37 cellular contexts compared by ENCODE assay signal in genomic region chr1:22970096-22970495, GRCh38. TPM values are rescaled to one million over a fixed set of nuclear protein-coding genes. Genes with fewer than 3 reads are reported as not detected.
"Had no signal": no experiment of that assay in that cellular context is flagged by ENCODE, and none has a peak within 500 bp of the region (broad histone marks: within the 10 kb centered on the region; RNA-seq: fewer than 3 reads in every experiment).

No MANE protein-coding gene starts in this region.

- FAIRE-seq: astrocyte, bronchial epithelial cell, colon had no signal

- ATAC-seq: activated naive CD4-positive, alpha-beta T cell treated with anti-CD3 and anti-CD28 coated beads, Interleukin-2, amount 50 U/mL, for 72 hours; activated naive CD8-positive, alpha-beta T cell treated with anti-CD3 and anti-CD28 coated beads, Interleukin-2, amount 50 U/mL, for 24 hours; activated T-cell treated with anti-CD3 and anti-CD28 coated beads, Interleukin-2, amount 50 U/mL, for 72 hours; activated T-helper 17 cell treated with anti-CD3 and anti-CD28 coated beads, Interleukin-2, amount 50 U/mL, for 72 hours had no signal

- DNase-seq: activated effector memory CD4-positive, alpha-beta T cell treated with anti-CD3 and anti-CD28 coated beads, Interleukin-2, amount 50 U/mL, for 16 hours; activated effector memory CD4-positive, alpha-beta T cell treated with Interleukin-2 at 50 U/mL for 16 hours; activated gamma-delta T cell; activated gamma-delta T cell treated with Interleukin-2 at 50 U/mL for 16 hours; activated naive CD4-positive, alpha-beta T cell; activated naive CD4-positive, alpha-beta T cell treated with anti-CD3 and anti-CD28 coated beads for 36 hours; activated naive CD4-positive, alpha-beta T cell treated with anti-CD3 and anti-CD28 coated beads, Interleukin-2, amount 10 ng/mL, durations not matched to agents 7 days and 5 days; activated naive CD4-positive, alpha-beta T cell treated with anti-CD3 and anti-CD28 coated beads, Interleukin-2, amount 50 U/mL, for 16 hours; activated naive CD4-positive, alpha-beta T cell treated with Interleukin-2 at 50 U/mL for 16 hours; activated naive CD8-positive, alpha-beta T cell treated with anti-CD3 and anti-CD28 coated beads for 36 hours; activated naive CD8-positive, alpha-beta T cell treated with anti-CD3 and anti-CD28 coated beads, Interleukin-2, amount 10 ng/mL, durations not matched to agents 7 days and 5 days; activated naive CD8-positive, alpha-beta T cell treated with anti-CD3 and anti-CD28 coated beads, Interleukin-2, amount 50 U/mL, for 24 hours; activated T-cell treated with anti-CD3 and anti-CD28 coated beads, Interleukin-2, amount 50 U/mL, for 48 hours; activated T-cell treated with anti-CD3 and anti-CD28 coated beads, Interleukin-2, amount 50 U/mL, for 72 hours; amniotic stem cell; body of pancreas; brain microvascular endothelial cell; caudate nucleus; central memory CD4-positive, alpha-beta T cell; cerebellar nuclear complex; colonic mucosa had no signal

- H3K36me3 ChIP-seq: adrenal gland, ascending aorta, brain microvascular endothelial cell, breast epithelium, cardiac muscle cell, colonic mucosa had no signal

- H3K27me3 ChIP-seq: adrenal gland, ascending aorta, body of pancreas, brain microvascular endothelial cell, colonic mucosa had no signal

- H3K27ac ChIP-seq: adrenal gland, ascending aorta, body of pancreas, brain microvascular endothelial cell, breast epithelium, cardiac muscle cell, colonic mucosa had no signal

- H3K4me3 ChIP-seq: adrenal gland, ascending aorta, body of pancreas, breast epithelium, cardiac muscle cell, colonic mucosa had no signal

- H3K9me3 ChIP-seq: body of pancreas, breast epithelium, colonic mucosa had no signal

- H3K4me1 ChIP-seq: adrenal gland, ascending aorta, breast epithelium, colonic mucosa had no signal

RNA-seq across cellular contexts. Expression of gene LACTBL1, which starts 2.6 kb away (rescaled TPM):
- total RNA-seq: activated naive CD4-positive, alpha-beta T cell treated with anti-CD3 and anti-CD28 coated beads for 36 hours; activated naive CD4-positive, alpha-beta T cell treated with anti-CD3 and anti-CD28 coated beads, Interleukin-2, amount 50 U/mL, for 72 hours; activated naive CD8-positive, alpha-beta T cell treated with anti-CD3 and anti-CD28 coated beads for 36 hours; activated naive CD8-positive, alpha-beta T cell treated with anti-CD3 and anti-CD28 coated beads, Interleukin-2, amount 10 ng/mL, durations not matched to agents 7 days and 5 days; activated T-cell treated with anti-CD3 and anti-CD28 coated beads, Interleukin-2, amount 50 U/mL, for 72 hours; activated T-helper 1 cell treated with anti-CD3 and anti-CD28 coated beads, Interleukin-12 subunit alpha, Interleukin-12 subunit beta, Interleukin-2, Interleukin-4 antibody, amounts not matched to agents 30 ng/mL and 10 ng/mL and 1 ng/mL, durations not matched to agents 14 hours and 24 hours and 36 hours; activated T-helper 17 cell treated with anti-CD3 and anti-CD28 coated beads, Interleukin-2, amount 50 U/mL, for 72 hours; activated T-helper 2 cell treated with anti-CD3 and anti-CD28 coated beads, Interferon-gamma antibody, Interleukin-2, Interleukin-4, amounts not matched to agents 10 μg/mL and 5 μg/mL and 100 μg/mL, durations not matched to agents 14 hours and 24 hours and 36 hours; adrenal gland; aorta; ascending aorta; astrocyte; body of pancreas; breast epithelium; bronchial epithelial cell; cardiac muscle cell; cardiac septum; cerebellum; chondrocyte; colonic mucosa had no signal
- polyA plus RNA-seq: adipose tissue, adrenal gland, aorta, cardiac muscle cell had no signal

RNA-seq across cellular contexts. Expression of gene TEX46, which starts 45.6 kb away (rescaled TPM):
- total RNA-seq: activated naive CD4-positive, alpha-beta T cell treated with anti-CD3 and anti-CD28 coated beads for 36 hours; activated naive CD4-positive, alpha-beta T cell treated with anti-CD3 and anti-CD28 coated beads, Interleukin-2, amount 50 U/mL, for 72 hours; activated naive CD8-positive, alpha-beta T cell treated with anti-CD3 and anti-CD28 coated beads for 36 hours; activated naive CD8-positive, alpha-beta T cell treated with anti-CD3 and anti-CD28 coated beads, Interleukin-2, amount 10 ng/mL, durations not matched to agents 7 days and 5 days; activated T-cell treated with anti-CD3 and anti-CD28 coated beads, Interleukin-2, amount 50 U/mL, for 72 hours; activated T-helper 1 cell treated with anti-CD3 and anti-CD28 coated beads, Interleukin-12 subunit alpha, Interleukin-12 subunit beta, Interleukin-2, Interleukin-4 antibody, amounts not matched to agents 30 ng/mL and 10 ng/mL and 1 ng/mL, durations not matched to agents 14 hours and 24 hours and 36 hours; activated T-helper 17 cell treated with anti-CD3 and anti-CD28 coated beads, Interleukin-2, amount 50 U/mL, for 72 hours; activated T-helper 2 cell treated with anti-CD3 and anti-CD28 coated beads, Interferon-gamma antibody, Interleukin-2, Interleukin-4, amounts not matched to agents 10 μg/mL and 5 μg/mL and 100 μg/mL, durations not matched to agents 14 hours and 24 hours and 36 hours; adrenal gland; aorta; ascending aorta; astrocyte; body of pancreas; breast epithelium; bronchial epithelial cell; cardiac muscle cell; cardiac septum; cerebellum; chondrocyte; colonic mucosa had no signal
- polyA plus RNA-seq: adipose tissue, adrenal gland, aorta, cardiac muscle cell had no signal
